Comparison of ENCODE assay signal across 12 cellular contexts in genomic region chr20:48758206-48758820, GRCh38.
DNase-seq lines count a peak whose midpoint lies in the region; ATAC-seq, FAIRE-seq and TF ChIP-seq lines count a peak whose summit lies in the region.
"Had no signal": no experiment of that assay in that cellular context is flagged by ENCODE, and none has a peak within 500 bp of the region (broad histone marks: within the 10 kb centered on the region; RNA-seq: fewer than 3 reads in every experiment).

No MANE protein-coding gene starts in this region.

- peaks cover 45% of the 10 kb centered on the region for H3K27me3 Mint-ChIP-seq in Calu3 (ENCODE audit: unreplicated experiment)

- peak overlapping the region; percentile 16 to 36 for H3K27ac ChIP-seq in small intestine (ENCODE audit: low read depth in 1 of 2, low read length in 1 of 2)
- H3K27ac ChIP-seq: 22Rv1 had no signal

- H3K4me1 Mint-ChIP-seq in Calu3 (ENCODE audit: low read depth, unreplicated experiment) = peaks cover 15% of the 10 kb centered on the region

- DNase-seq in NCI-H187 (lab: John Stamatoyannopoulos, UW) (peak; percentile 49 to 72), NCI-H187 treated with DMSO at 0.1 percent for 48 hours (lab: John Stamatoyannopoulos, UW) (no peak), NCI-H345 treated with DMSO at 0.1 percent for 48 hours (lab: John Stamatoyannopoulos, UW; ENCODE audit: unreplicated experiment) (peak; percentile 49), small intestine (peak; percentile 35), Calu3 (no peak), nucleus accumbens (lab: John Stamatoyannopoulos, UW) (no peak)
- no peak for DNase-seq in activated naive CD4-positive, alpha-beta T cell treated with anti-CD3 and anti-CD28 coated beads, Interleukin-2, amount 50 U/mL, for 72 hours (ENCODE audit: low spot score in 2 of 2)
- DNase-seq: heart right ventricle, NCI-H2081, SHP77 treated with DMSO at 0.1 percent for 48 hours had no signal

- H3K9me3 Mint-ChIP-seq in activated naive CD4-positive, alpha-beta T cell treated with anti-CD3 and anti-CD28 coated beads, Interleukin-2, amount 50 U/mL, for 72 hours = peaks cover 0 to 19% of the 10 kb centered on the region in 2 donors
- H3K9me3 Mint-ChIP-seq in Calu3 (ENCODE audit: low read depth, unreplicated experiment) = no peaks in the 10 kb centered on the region

- H3K4me3 Mint-ChIP-seq in Calu3 (ENCODE audit: low read depth, unreplicated experiment) = no peak overlapping the region

- no peak for FAIRE-seq in small intestine (lab: Jason Lieb, UNC)

- peak overlapping the region; percentile 79 to 97 for H3K27ac Mint-ChIP-seq in activated naive CD4-positive, alpha-beta T cell treated with anti-CD3 and anti-CD28 coated beads, Interleukin-2, amount 50 U/mL, for 72 hours
- no peak overlapping the region for H3K27ac Mint-ChIP-seq in Calu3 (ENCODE audit: unreplicated experiment)

- H3K36me3 Mint-ChIP-seq in activated naive CD4-positive, alpha-beta T cell treated with anti-CD3 and anti-CD28 coated beads, Interleukin-2, amount 50 U/mL, for 72 hours = peaks cover 19 to 66% of the 10 kb centered on the region in 2 donors
- no peaks in the 10 kb centered on the region for H3K36me3 Mint-ChIP-seq in Calu3 (ENCODE audit: insufficient read depth, unreplicated experiment)

- H3K4me3 ChIP-seq in small intestine (ENCODE audit: low read depth in 1 of 2, low read length in 2 of 2) = no peak overlapping the region
- H3K4me3 ChIP-seq: heart right ventricle had no signal

- H3K4me1 ChIP-seq in small intestine (ENCODE audit: control insufficient read depth in 2 of 2, insufficient read depth in 1 of 2, low read depth in 1 of 2, low read length in 1 of 2) = peaks cover 0 to 4% of the 10 kb centered on the region in 2 donors

- CTCF ChIA-PET in Calu3 (lab: Charles Lee) = no interaction called here

- H3K27me3 ChIP-seq in small intestine (ENCODE audit: control insufficient read depth in 2 of 2, insufficient read depth in 2 of 2, low read length in 2 of 2) = no peaks in the 10 kb centered on the region
- H3K27me3 ChIP-seq: heart right ventricle had no signal

- ATAC-seq in activated naive CD4-positive, alpha-beta T cell treated with anti-CD3 and anti-CD28 coated beads, Interleukin-2, amount 50 U/mL, for 72 hours = no peak
- no peak for ATAC-seq in HG03095 (IDR thresholded peaks at IDR 0.05; ENCODE audit: unreplicated experiment)
- ATAC-seq: heart right ventricle had no signal

- TF ChIP-seq CTCF in Calu3 (IDR thresholded peaks at IDR 0.05; ENCODE audit: unreplicated experiment) = no peak

- no TSS peak for BruUV-seq in Calu3 (replicated peaks; lab: Mats Ljungman, UMichigan)

- H3K9me3 ChIP-seq in small intestine (ENCODE audit: control insufficient read depth, low read depth) = no peaks in the 10 kb centered on the region

- intact Hi-C loops in Calu3 (cut with micrococcal nuclease; ENCODE audit: unreplicated experiment) = no loop called here

- 62 to 76% (median 63%) methylated on average over 16 of the region's 16 CpGs for WGBS in small intestine, 3 donors

- H3K36me3 ChIP-seq in small intestine (ENCODE audit: control insufficient read depth in 2 of 2, insufficient read depth in 2 of 2, low read length in 2 of 2) = no peaks in the 10 kb centered on the region
- H3K36me3 ChIP-seq: heart right ventricle had no signal

Comparison
In these comparisons a context has a peak if more than half of its experiments do, and no peak if none do; other contexts are left out.
1. DNase-seq: peak in NCI-H187 (2 of 2), NCI-H345 treated with DMSO at 0.1 percent for 48 hours (single experiment) and small intestine (single experiment); none in NCI-H187 treated with DMSO at 0.1 percent for 48 hours (single experiment), activated naive CD4-positive, alpha-beta T cell treated with anti-CD3 and anti-CD28 coated beads, Interleukin-2, amount 50 U/mL, for 72 hours (0 of 2), Calu3 (single experiment) and nucleus accumbens (0 of 56).